18 cellular contexts compared by ENCODE assay signal in the genomic region with DNA sequence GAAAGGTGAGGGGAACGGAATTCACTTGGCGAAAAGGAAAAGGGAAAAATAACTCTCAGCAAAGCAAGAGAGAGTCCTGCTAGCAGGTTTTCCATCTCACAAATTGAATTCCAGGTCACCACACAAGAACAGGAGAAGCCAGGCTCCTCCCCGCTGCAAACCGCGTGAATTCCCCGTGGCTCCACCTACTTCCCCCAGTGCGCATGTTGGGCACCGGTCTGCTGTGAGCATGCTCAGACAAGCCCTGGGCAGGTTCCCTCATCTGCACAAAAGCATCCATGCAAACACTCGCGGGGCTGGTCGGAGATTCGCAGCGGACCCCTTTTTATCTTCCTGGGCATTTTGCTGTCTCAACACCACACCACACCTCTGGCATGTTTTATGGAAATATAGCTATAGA. TPM values are rescaled to one million over a fixed set of nuclear protein-coding genes. Genes with fewer than 3 reads are reported as not detected.
DNase-seq lines count a peak whose midpoint lies in the region; ATAC-seq, FAIRE-seq and TF ChIP-seq lines count a peak whose summit lies in the region.
"Had no signal": no experiment of that assay in that cellular context is flagged by ENCODE, and none has a peak within 500 bp of the region (broad histone marks: within the 10 kb centered on the region; RNA-seq: fewer than 3 reads in every experiment).

No MANE protein-coding gene starts in this region.

- H3K18ac ChIP-seq in neuronal stem cell (ENCODE audit: low read length), result no peak overlapping the region

- no TSS peak for BruUV-seq in HCT116 (replicated peaks; lab: Mats Ljungman, UMichigan)

- TF ChIP-seq CTCF in HCT116 (IDR thresholded peaks at IDR 0.05 in 2 of 3, conservative IDR thresholded peaks at IDR 0.05 in 1 of 3; ENCODE audit: borderline replicate concordance in 1 of 3, insufficient read depth in 1 of 3, low read depth in 2 of 3, low read length in 2 of 3) (no peak), osteoblast (IDR thresholded peaks at IDR 0.05; ENCODE audit: extremely low read depth, low read depth, low read length) (no peak)

- peak; percentile 87 for ATAC-seq in HCT116
- ATAC-seq: stimulated activated naive B cell treated with anti-CD40 and anti-IgM and Interleukin-4, amounts not matched to agents 10 μg/mL and 1 μg/mL and 100 μg/mL, for 72 hours had no signal

- no peak overlapping the region for H2BK15ac ChIP-seq in neuronal stem cell (ENCODE audit: low read length)

- TF ChIP-seq RAD21 in HCT116 (IDR thresholded peaks at IDR 0.05; ENCODE audit: low read depth), result no peak

- no peak overlapping the region for H3K9ac ChIP-seq in HCT116 (ENCODE audit: low read length)
- H3K9ac ChIP-seq in neuronal stem cell (ENCODE audit: low read depth, low read length, poor library complexity), result no peak overlapping the region

- no peaks in the 10 kb centered on the region for H3K36me3 ChIP-seq in HCT116 (ENCODE audit: control insufficient read depth in 1 of 2, insufficient read depth in 2 of 2, low read length in 2 of 2)
- no peaks in the 10 kb centered on the region for H3K36me3 ChIP-seq in osteoblast (ENCODE audit: insufficient read depth, low read length)
- no peaks in the 10 kb centered on the region for H3K36me3 ChIP-seq in neuronal stem cell (replicated peaks in 1 of 2; ENCODE audit: control insufficient read depth in 2 of 2, insufficient read depth in 2 of 2, low read length in 2 of 2)
- H3K36me3 ChIP-seq: ascending aorta, MG63, tibial nerve had no signal

- no peak for FAIRE-seq in HTR-8/SVneo (lab: Jason Lieb, UNC)
- FAIRE-seq: endometrium, GM18507 had no signal

- CTCF ChIA-PET in HCT116 (lab: Charles Lee), result no interaction called here

- H3K9me3 ChIP-seq in HCT116 (ENCODE audit: control insufficient read depth in 1 of 2, insufficient read depth in 1 of 2, low read depth in 1 of 2, low read length in 2 of 2) (no peaks in the 10 kb centered on the region), osteoblast (ENCODE audit: low read depth, low read length) (no peaks in the 10 kb centered on the region), neuronal stem cell (replicated peaks in 1 of 2; ENCODE audit: control insufficient read depth in 2 of 2, insufficient read depth in 1 of 2, low read depth in 1 of 2, low read length in 2 of 2) (peaks cover 6 to 17% of the 10 kb centered on the region in 2 donors)
- H3K9me3 ChIP-seq: ascending aorta, MG63, tibial nerve had no signal

- H2BK5ac ChIP-seq in neuronal stem cell (ENCODE audit: low read length), result no peak overlapping the region

- H4K20me1 ChIP-seq in HCT116 (ENCODE audit: insufficient read depth) (no peaks in the 10 kb centered on the region), osteoblast (ENCODE audit: insufficient read depth, low read length) (no peaks in the 10 kb centered on the region)

- H3K4ac ChIP-seq in neuronal stem cell (ENCODE audit: low read length), result no peak overlapping the region

- no peak for TF ChIP-seq POLR2A in HCT116 (IDR thresholded peaks at IDR 0.05; ENCODE audit: borderline replicate concordance, extremely low read depth, insufficient read depth, insufficient read length)

- no peak overlapping the region for H4K8ac ChIP-seq in neuronal stem cell (ENCODE audit: low read depth, low read length)

- intact Hi-C loops in HCT116 (cut with micrococcal nuclease), result no loop called here

- RAD21 ChIA-PET in HCT116 (lab: Charles Lee; ENCODE audit: low non-redundant PET in 1 of 2, low total read pairs in 2 of 2, uncharacterized antibody in 2 of 2, unreplicated experiment in 2 of 2), result no interaction called here

- DNase-seq in HCT116 (ENCODE audit: low read depth, low spot score) (no peak), NCI-H2171 treated with DMSO at 0.1 percent for 48 hours (lab: John Stamatoyannopoulos, UW) (peak; percentile 89), SK-N-DZ (ENCODE audit: low spot score) (peak; percentile 12), osteoblast (ENCODE audit: insufficient read length, low spot score, missing footprints) (peak; percentile 32), HTR-8/SVneo (ENCODE audit: insufficient read length, low spot score) (no peak), neuronal stem cell (ENCODE audit: low spot score) (no peak), NCI-H1092 (lab: John Stamatoyannopoulos, UW) (no peak)
- DNase-seq: activated CD4-positive, CD25-positive, alpha-beta regulatory T cell treated with anti-CD3 and anti-CD28 coated beads, Interleukin-2, amount 50 U/mL, for 72 hours; HFFc6; hypothalamus; MG63; stimulated activated naive B cell treated with anti-CD40 and anti-IgM and Interleukin-4, amounts not matched to agents 10 μg/mL and 1 μg/mL and 100 μg/mL, for 72 hours; T-helper 9 cell had no signal

- H2AK5ac ChIP-seq in neuronal stem cell (ENCODE audit: low read depth, low read length), result no peak overlapping the region

- no CpG with 5 or more reads among the region's 13 CpGs for WGBS in neuronal stem cell (ENCODE audit: extremely low coverage in 2 of 2, insufficient read length in 2 of 2, insufficient replicate concordance in 1 of 2), 2 donors

- no peaks in the 10 kb centered on the region for H3K4me1 ChIP-seq in HCT116 (ENCODE audit: control insufficient read depth in 1 of 2, insufficient read depth in 2 of 2, low read length in 2 of 2)
- no peaks in the 10 kb centered on the region for H3K4me1 ChIP-seq in osteoblast (ENCODE audit: insufficient read depth, low read length)
- no peaks in the 10 kb centered on the region for H3K4me1 ChIP-seq in neuronal stem cell (ENCODE audit: control insufficient read depth in 2 of 2, insufficient read depth in 1 of 2, low read depth in 1 of 2, low read length in 2 of 2)
- H3K4me1 ChIP-seq: ascending aorta had no signal

- no peak overlapping the region for H4K91ac ChIP-seq in neuronal stem cell (ENCODE audit: low read depth, low read length, poor library complexity)

- no peak overlapping the region for H3K4me2 ChIP-seq in HCT116 (ENCODE audit: low read length)
- H3K4me2 ChIP-seq in osteoblast (ENCODE audit: insufficient read depth, low read length), result peak overlapping the region; percentile 68
- H3K4me2 ChIP-seq in neuronal stem cell (ENCODE audit: insufficient read depth, low read length, poor library complexity, severe bottlenecking), result no peak overlapping the region

- H3K79me2 ChIP-seq in HCT116 (ENCODE audit: insufficient read depth, low read length), result no peaks in the 10 kb centered on the region
- H3K79me2 ChIP-seq in osteoblast (ENCODE audit: insufficient read depth, low read length), result no peaks in the 10 kb centered on the region

- H3K4me3 ChIP-seq in HCT116 (replicated peaks in 1 of 2; ENCODE audit: low read depth in 1 of 2, low read length in 2 of 2), result no peak overlapping the region
- H3K4me3 ChIP-seq in osteoblast (ENCODE audit: insufficient read depth, low read length), result peak overlapping the region; percentile 58
- peak overlapping the region in 1 of 2 donors; percentile 49 for H3K4me3 ChIP-seq in neuronal stem cell (ENCODE audit: low read length in 2 of 2)
- H3K4me3 ChIP-seq: ascending aorta, MG63, tibial nerve had no signal

- no peaks in the 10 kb centered on the region for H3K79me1 ChIP-seq in neuronal stem cell (ENCODE audit: low read depth, low read length)

- H3K27ac ChIP-seq in HCT116 (ENCODE audit: low read depth, low read length) (no peak overlapping the region), osteoblast (ENCODE audit: low read depth, low read length) (no peak overlapping the region), neuronal stem cell (replicated peaks; ENCODE audit: low read length) (no peak overlapping the region)
- H3K27ac ChIP-seq: ascending aorta, tibial nerve had no signal

- no peak overlapping the region for H2BK120ac ChIP-seq in neuronal stem cell (ENCODE audit: low read depth, low read length)

- POLR2A ChIA-PET in HCT116 (lab: Charles Lee), result no interaction called here

- H3K9me2 ChIP-seq in HCT116 (ENCODE audit: insufficient read depth), result no peaks in the 10 kb centered on the region

- H3K14ac ChIP-seq in neuronal stem cell (ENCODE audit: low read length), result no peak overlapping the region

- no peak overlapping the region for H2BK12ac ChIP-seq in neuronal stem cell (ENCODE audit: low read length)

- H2AFZ ChIP-seq in HCT116 (ENCODE audit: low read depth, low read length, poor library complexity, severe bottlenecking), result no peak overlapping the region
- H2AFZ ChIP-seq in osteoblast (ENCODE audit: low read length), result peak overlapping the region; percentile 75
- no peak overlapping the region for H2AFZ ChIP-seq in neuronal stem cell (ENCODE audit: low read length)

- H3K27me3 ChIP-seq in HCT116 (ENCODE audit: insufficient read depth, low read length), result no peaks in the 10 kb centered on the region
- no peaks in the 10 kb centered on the region for H3K27me3 ChIP-seq in osteoblast (ENCODE audit: insufficient read depth, low read length)
- peaks cover 0 to 3% (median 0%) of the 10 kb centered on the region in 3 experiments for H3K27me3 ChIP-seq in neuronal stem cell (ENCODE audit: control insufficient read depth in 3 of 3, insufficient read depth in 3 of 3, low read depth in 1 of 3, low read length in 3 of 3)
- H3K27me3 ChIP-seq: ascending aorta, MG63, tibial nerve had no signal

- H3K23ac ChIP-seq in neuronal stem cell (ENCODE audit: low read depth, low read length, poor library complexity), result no peak overlapping the region

TF ChIP-seq in HCT116, 20 proteins besides CTCF, POLR2A, EP300 and RAD21 (continues in another document):
- no peak for TF ChIP-seq POLR2AphosphoS5 (IDR thresholded peaks at IDR 0.05; ENCODE audit: low read depth, low read length)
- no peak for TF ChIP-seq JUND (IDR thresholded peaks at IDR 0.05)
- TF ChIP-seq ZFX (IDR thresholded peaks at IDR 0.05), result no peak
- no peak for TF ChIP-seq SIN3A (IDR thresholded peaks at IDR 0.05; ENCODE audit: low read depth)
- TF ChIP-seq CBX3 (IDR thresholded peaks at IDR 0.05; ENCODE audit: low read depth), result no peak
- TF ChIP-seq FOSL1 (IDR thresholded peaks at IDR 0.05; ENCODE audit: low read depth), result no peak
- TF ChIP-seq, protein P1, sequence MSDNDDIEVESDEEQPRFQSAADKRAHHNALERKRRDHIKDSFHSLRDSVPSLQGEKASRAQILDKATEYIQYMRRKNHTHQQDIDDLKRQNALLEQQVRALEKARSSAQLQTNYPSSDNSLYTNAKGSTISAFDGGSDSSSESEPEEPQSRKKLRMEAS (IDR thresholded peaks at IDR 0.05), result no peak
- no peak for TF ChIP-seq YY1 (IDR thresholded peaks at IDR 0.05; ENCODE audit: extremely low read depth, insufficient replicate concordance, low read depth, low read length)
- no peak for TF ChIP-seq EZH2 (IDR thresholded peaks at IDR 0.05)
- TF ChIP-seq SP1 (IDR thresholded peaks at IDR 0.05; ENCODE audit: low read depth), result no peak
- no peak for TF ChIP-seq EZH2phosphoT487 (IDR thresholded peaks at IDR 0.05; ENCODE audit: borderline replicate concordance)
- no peak for TF ChIP-seq CEBPB (IDR thresholded peaks at IDR 0.05; ENCODE audit: low read depth)
- TF ChIP-seq EGR1 (IDR thresholded peaks at IDR 0.05; ENCODE audit: low read depth), result no peak

RNA-seq across cellular contexts. Expression of a gene that starts 58.5 kb away (rescaled TPM):
- total RNA-seq in HCT116 (2021; ENCODE audit: unreplicated experiment) (0.07 TPM), osteoblast (2.7 and 3.3 TPM in 2 replicates)
- not detected in 2 replicates for polyA plus RNA-seq in HCT116 (2012)
- 0.16 TPM in 2 replicates for polyA plus RNA-seq in SK-N-DZ (2014; cell fraction: cytosol; rRNA removed)
- 0.02 TPM in 1 of 2 replicates, not detected in the other for polyA plus RNA-seq in SK-N-DZ (2014; cell fraction: nucleus; rRNA removed)
- polyA plus RNA-seq in neuronal stem cell (2013, experiment 1 of 2), result 11.1 TPM
- 11.3 TPM for polyA plus RNA-seq in neuronal stem cell (2013, experiment 2 of 2)
- total RNA-seq: B cell had no signal

Comparison
In these comparisons a context has a peak if more than half of its experiments do, and no peak if none do; other contexts are left out.
1. DNase-seq: peak in NCI-H2171 treated with DMSO at 0.1 percent for 48 hours (single experiment), SK-N-DZ (single experiment) and osteoblast (single experiment); none in HCT116 (single experiment), HTR-8/SVneo (single experiment), neuronal stem cell (single experiment) and NCI-H1092 (single experiment).